Comparison of ENCODE assay signal across 39 cellular contexts in genomic region chr3:105972069-105972468, GRCh38.
"Had no signal": no experiment of that assay in that cellular context is flagged by ENCODE, and none has a peak within 500 bp of the region (broad histone marks: within the 10 kb centered on the region; RNA-seq: fewer than 3 reads in every experiment).

No MANE protein-coding gene starts in this region.

- H3K27me3 ChIP-seq: adrenal gland, ascending aorta, body of pancreas, brain microvascular endothelial cell, breast epithelium, cardiac muscle cell had no signal

- H3K9me3 ChIP-seq: adrenal gland, body of pancreas had no signal

- H3K4me1 Mint-ChIP-seq: activated naive CD4-positive, alpha-beta T cell treated with anti-CD3 and anti-CD28 coated beads, Interleukin-2, amount 10 ng/mL, durations not matched to agents 7 days and 5 days; activated naive CD4-positive, alpha-beta T cell treated with anti-CD3 and anti-CD28 coated beads, Interleukin-2, amount 50 U/mL, for 24 hours; activated naive CD8-positive, alpha-beta T cell treated with anti-CD3 and anti-CD28 coated beads for 36 hours; activated naive CD8-positive, alpha-beta T cell treated with anti-CD3 and anti-CD28 coated beads, Interleukin-2, amount 10 ng/mL, durations not matched to agents 7 days and 5 days; activated naive CD8-positive, alpha-beta T cell treated with anti-CD3 and anti-CD28 coated beads, Interleukin-2, amount 50 U/mL, for 24 hours; activated T-helper 17 cell treated with anti-CD3 and anti-CD28 coated beads, Interleukin-2, amount 50 U/mL, for 72 hours had no signal

- H3K4me3 ChIP-seq: adrenal gland, ascending aorta, body of pancreas, breast epithelium, cardiac muscle cell had no signal

- FAIRE-seq: astrocyte, bronchial epithelial cell had no signal

- DNase-seq: activated effector memory CD4-positive, alpha-beta T cell treated with anti-CD3 and anti-CD28 coated beads, Interleukin-2, amount 50 U/mL, for 16 hours; activated effector memory CD4-positive, alpha-beta T cell treated with Interleukin-2 at 50 U/mL for 16 hours; activated gamma-delta T cell; activated gamma-delta T cell treated with Interleukin-2 at 50 U/mL for 16 hours; activated naive CD4-positive, alpha-beta T cell; activated naive CD4-positive, alpha-beta T cell treated with anti-CD3 and anti-CD28 coated beads for 36 hours; activated naive CD4-positive, alpha-beta T cell treated with anti-CD3 and anti-CD28 coated beads, Interleukin-2, amount 10 ng/mL, durations not matched to agents 7 days and 5 days; activated naive CD4-positive, alpha-beta T cell treated with anti-CD3 and anti-CD28 coated beads, Interleukin-2, amount 50 U/mL, for 16 hours; activated naive CD4-positive, alpha-beta T cell treated with Interleukin-2 at 50 U/mL for 16 hours; activated naive CD8-positive, alpha-beta T cell treated with anti-CD3 and anti-CD28 coated beads for 36 hours; activated naive CD8-positive, alpha-beta T cell treated with anti-CD3 and anti-CD28 coated beads, Interleukin-2, amount 10 ng/mL, durations not matched to agents 7 days and 5 days; activated naive CD8-positive, alpha-beta T cell treated with anti-CD3 and anti-CD28 coated beads, Interleukin-2, amount 50 U/mL, for 24 hours; activated T-cell treated with anti-CD3 and anti-CD28 coated beads, Interleukin-2, amount 50 U/mL, for 24 hours; activated T-cell treated with anti-CD3 and anti-CD28 coated beads, Interleukin-2, amount 50 U/mL, for 4 hours; activated T-cell treated with anti-CD3 and anti-CD28 coated beads, Interleukin-2, amount 50 U/mL, for 48 hours; activated T-cell treated with anti-CD3 and anti-CD28 coated beads, Interleukin-2, amount 50 U/mL, for 72 hours; adrenal gland; amniotic stem cell; amygdala; anterior cingulate cortex; aorta; body of pancreas; brain microvascular endothelial cell; caudate nucleus; central memory CD4-positive, alpha-beta T cell; cerebellar nuclear complex had no signal

- H3K4me3 Mint-ChIP-seq: activated naive CD4-positive, alpha-beta T cell treated with anti-CD3 and anti-CD28 coated beads for 36 hours; activated naive CD4-positive, alpha-beta T cell treated with anti-CD3 and anti-CD28 coated beads, Interleukin-2, amount 10 ng/mL, durations not matched to agents 7 days and 5 days; activated naive CD4-positive, alpha-beta T cell treated with anti-CD3 and anti-CD28 coated beads, Interleukin-2, amount 50 U/mL, for 24 hours; activated naive CD8-positive, alpha-beta T cell; activated naive CD8-positive, alpha-beta T cell treated with anti-CD3 and anti-CD28 coated beads for 36 hours; activated naive CD8-positive, alpha-beta T cell treated with anti-CD3 and anti-CD28 coated beads, Interleukin-2, amount 10 ng/mL, durations not matched to agents 7 days and 5 days; activated naive CD8-positive, alpha-beta T cell treated with anti-CD3 and anti-CD28 coated beads, Interleukin-2, amount 50 U/mL, for 24 hours; activated T-cell treated with anti-CD3 and anti-CD28 coated beads, Interleukin-2, amount 50 U/mL, for 24 hours; activated T-cell treated with anti-CD3 and anti-CD28 coated beads, Interleukin-2, amount 50 U/mL, for 4 hours; activated T-cell treated with anti-CD3 and anti-CD28 coated beads, Interleukin-2, amount 50 U/mL, for 72 hours; activated T-helper 1 cell treated with anti-CD3 and anti-CD28 coated beads, Interleukin-12 subunit alpha, Interleukin-12 subunit beta, Interleukin-2, Interleukin-4 antibody, amounts not matched to agents 30 ng/mL and 10 ng/mL and 1 ng/mL, durations not matched to agents 14 hours and 24 hours and 36 hours; activated T-helper 17 cell treated with anti-CD3 and anti-CD28 coated beads, Interleukin-2, amount 50 U/mL, for 72 hours; brain; central memory CD8-positive, alpha-beta T cell had no signal

- H3K27ac Mint-ChIP-seq: activated naive CD4-positive, alpha-beta T cell treated with anti-CD3 and anti-CD28 coated beads for 36 hours; activated naive CD4-positive, alpha-beta T cell treated with anti-CD3 and anti-CD28 coated beads, Interleukin-2, amount 10 ng/mL, durations not matched to agents 7 days and 5 days; activated naive CD4-positive, alpha-beta T cell treated with anti-CD3 and anti-CD28 coated beads, Interleukin-2, amount 50 U/mL, for 24 hours; activated naive CD4-positive, alpha-beta T cell treated with anti-CD3 and anti-CD28 coated beads, Interleukin-2, amount 50 U/mL, for 72 hours; activated naive CD8-positive, alpha-beta T cell; activated naive CD8-positive, alpha-beta T cell treated with anti-CD3 and anti-CD28 coated beads for 36 hours; activated naive CD8-positive, alpha-beta T cell treated with anti-CD3 and anti-CD28 coated beads, Interleukin-2, amount 10 ng/mL, durations not matched to agents 7 days and 5 days; activated naive CD8-positive, alpha-beta T cell treated with anti-CD3 and anti-CD28 coated beads, Interleukin-2, amount 50 U/mL, for 24 hours; activated T-cell treated with anti-CD3 and anti-CD28 coated beads, Interleukin-2, amount 50 U/mL, for 24 hours; activated T-cell treated with anti-CD3 and anti-CD28 coated beads, Interleukin-2, amount 50 U/mL, for 72 hours; activated T-helper 1 cell treated with anti-CD3 and anti-CD28 coated beads, Interleukin-12 subunit alpha, Interleukin-12 subunit beta, Interleukin-2, Interleukin-4 antibody, amounts not matched to agents 30 ng/mL and 10 ng/mL and 1 ng/mL, durations not matched to agents 14 hours and 24 hours and 36 hours; activated T-helper 17 cell treated with anti-CD3 and anti-CD28 coated beads, Interleukin-2, amount 50 U/mL, for 72 hours; activated T-helper 2 cell treated with anti-CD3 and anti-CD28 coated beads, Interferon-gamma antibody, Interleukin-2, Interleukin-4, amounts not matched to agents 10 μg/mL and 5 μg/mL and 100 μg/mL, durations not matched to agents 14 hours and 24 hours and 36 hours; brain had no signal

- H3K27ac ChIP-seq: adrenal gland, ascending aorta, body of pancreas, brain microvascular endothelial cell, breast epithelium, cardiac muscle cell had no signal

- H3K4me1 ChIP-seq: body of pancreas, breast epithelium had no signal

- H3K27me3 Mint-ChIP-seq: activated naive CD4-positive, alpha-beta T cell treated with anti-CD3 and anti-CD28 coated beads, Interleukin-2, amount 10 ng/mL, durations not matched to agents 7 days and 5 days; activated naive CD4-positive, alpha-beta T cell treated with anti-CD3 and anti-CD28 coated beads, Interleukin-2, amount 50 U/mL, for 24 hours; activated naive CD8-positive, alpha-beta T cell; activated naive CD8-positive, alpha-beta T cell treated with anti-CD3 and anti-CD28 coated beads for 36 hours; activated naive CD8-positive, alpha-beta T cell treated with anti-CD3 and anti-CD28 coated beads, Interleukin-2, amount 10 ng/mL, durations not matched to agents 7 days and 5 days; activated naive CD8-positive, alpha-beta T cell treated with anti-CD3 and anti-CD28 coated beads, Interleukin-2, amount 50 U/mL, for 24 hours; activated T-cell treated with anti-CD3 and anti-CD28 coated beads, Interleukin-2, amount 50 U/mL, for 24 hours; activated T-helper 17 cell treated with anti-CD3 and anti-CD28 coated beads, Interleukin-2, amount 50 U/mL, for 72 hours; central memory CD8-positive, alpha-beta T cell had no signal

- H3K36me3 ChIP-seq: adrenal gland, ascending aorta, brain microvascular endothelial cell, breast epithelium, cardiac muscle cell had no signal

- ATAC-seq: activated naive CD4-positive, alpha-beta T cell treated with anti-CD3 and anti-CD28 coated beads, Interleukin-2, amount 50 U/mL, for 72 hours; activated naive CD8-positive, alpha-beta T cell treated with anti-CD3 and anti-CD28 coated beads, Interleukin-2, amount 50 U/mL, for 24 hours; activated T-cell treated with anti-CD3 and anti-CD28 coated beads, Interleukin-2, amount 50 U/mL, for 4 hours; activated T-cell treated with anti-CD3 and anti-CD28 coated beads, Interleukin-2, amount 50 U/mL, for 72 hours; activated T-helper 17 cell treated with anti-CD3 and anti-CD28 coated beads, Interleukin-2, amount 50 U/mL, for 72 hours; body of pancreas had no signal
